1 cellular context compared by ENCODE assay signal in genomic region chr1:9050803-9051202, GRCh38.
TF ChIP-seq lines count a peak whose summit lies in the region.

No MANE protein-coding gene starts in this region.

TF ChIP-seq in GM23338, 12 proteins besides CTCF, POLR2A, EP300 and RAD21 (continued from another document):
- TF ChIP-seq REST (IDR thresholded peaks at IDR 0.05; ENCODE audit: unreplicated experiment): no peak
